ENCODE assay signal across 1 cellular context in genomic region chr11:78351979-78352731, GRCh38.
A peak's percentile ranks its signal among the peaks of the same experiment; 100 is the strongest.
TF ChIP-seq lines count a peak whose summit lies in the region.

No MANE protein-coding gene starts in this region.

TF ChIP-seq in HEK293, 187 proteins besides CTCF, POLR2A, EP300 and RAD21 (continued from another document):
- TF ChIP-seq ZNF544 (tag by site-specific recombination; IDR thresholded peaks at IDR 0.05) (no peak), ZNF335 (tag by site-specific recombination; conservative IDR thresholded peaks at IDR 0.05) (0 out of 2 replicates have a peak, but pooled peaks have one; percentile 19), FEZF1 (tag by site-specific recombination; IDR thresholded peaks at IDR 0.05) (no peak), ZNF629 (tag by site-specific recombination; IDR thresholded peaks at IDR 0.05) (peak; percentile 96), MYNN (tag by site-specific recombination; IDR thresholded peaks at IDR 0.05; ENCODE audit: borderline replicate concordance) (peak; percentile 64; the same call in 1 of the 2 replicates), ZNF600 (tag by site-specific recombination; IDR thresholded peaks at IDR 0.05) (peak; percentile 63), ZNF184 (tag by site-specific recombination; IDR thresholded peaks at IDR 0.05) (no peak), ZFP41 (tag by site-specific recombination; IDR thresholded peaks at IDR 0.05; ENCODE audit: borderline replicate concordance) (no peak), ZNF354C (tag by site-specific recombination; IDR thresholded peaks at IDR 0.05; ENCODE audit: borderline replicate concordance, low read depth) (no peak), YY2 (tag by site-specific recombination; IDR thresholded peaks at IDR 0.05) (no peak), ZBTB21 (tag by site-specific recombination; IDR thresholded peaks at IDR 0.05) (peak; percentile 96), ZNF518A (tag by site-specific recombination; conservative IDR thresholded peaks at IDR 0.05; ENCODE audit: low read depth) (0 out of 2 replicates have a peak, but pooled peaks have one; percentile 24), ZNF76 (tag by site-specific recombination; IDR thresholded peaks at IDR 0.05; ENCODE audit: borderline replicate concordance, low read depth) (no peak), ZNF10 (tag by site-specific recombination; IDR thresholded peaks at IDR 0.05) (no peak), ZNF16 (tag by site-specific recombination; IDR thresholded peaks at IDR 0.05; ENCODE audit: low read depth) (no peak), ZNF112 (tag by site-specific recombination; IDR thresholded peaks at IDR 0.05) (no peak), ZNF48 (tag by site-specific recombination; IDR thresholded peaks at IDR 0.05) (no peak), ZEB2 (tag by site-specific recombination; IDR thresholded peaks at IDR 0.05) (no peak), ZNF645 (tag by site-specific recombination; IDR thresholded peaks at IDR 0.05) (no peak), ZNF423 (tag by site-specific recombination; IDR thresholded peaks at IDR 0.05) (no peak), ZBTB6 (tag by site-specific recombination; IDR thresholded peaks at IDR 0.05) (no peak), ZNF660 (tag by site-specific recombination; IDR thresholded peaks at IDR 0.05) (no peak), ZNF311 (tag by site-specific recombination; IDR thresholded peaks at IDR 0.05; ENCODE audit: borderline replicate concordance) (no peak), ZNF341 (tag by site-specific recombination; IDR thresholded peaks at IDR 0.05; ENCODE audit: low read depth) (no peak), ZNF692 (tag by site-specific recombination; IDR thresholded peaks at IDR 0.05) (no peak), ZNF830 (tag by site-specific recombination; IDR thresholded peaks at IDR 0.05; ENCODE audit: low read depth) (no peak), PRDM2 (tag by site-specific recombination; IDR thresholded peaks at IDR 0.05; ENCODE audit: borderline replicate concordance) (no peak), WT1 (tag by site-specific recombination; IDR thresholded peaks at IDR 0.05) (peak; percentile 26; the same call in 1 of the 2 replicates), ZBTB17 (tag by site-specific recombination; IDR thresholded peaks at IDR 0.05) (peak; percentile 58), SP3 (tag by site-specific recombination; IDR thresholded peaks at IDR 0.05) (no peak), ZBTB8A (tag by site-specific recombination; IDR thresholded peaks at IDR 0.05) (peak; percentile 55)
- TF ChIP-seq, protein P1, sequence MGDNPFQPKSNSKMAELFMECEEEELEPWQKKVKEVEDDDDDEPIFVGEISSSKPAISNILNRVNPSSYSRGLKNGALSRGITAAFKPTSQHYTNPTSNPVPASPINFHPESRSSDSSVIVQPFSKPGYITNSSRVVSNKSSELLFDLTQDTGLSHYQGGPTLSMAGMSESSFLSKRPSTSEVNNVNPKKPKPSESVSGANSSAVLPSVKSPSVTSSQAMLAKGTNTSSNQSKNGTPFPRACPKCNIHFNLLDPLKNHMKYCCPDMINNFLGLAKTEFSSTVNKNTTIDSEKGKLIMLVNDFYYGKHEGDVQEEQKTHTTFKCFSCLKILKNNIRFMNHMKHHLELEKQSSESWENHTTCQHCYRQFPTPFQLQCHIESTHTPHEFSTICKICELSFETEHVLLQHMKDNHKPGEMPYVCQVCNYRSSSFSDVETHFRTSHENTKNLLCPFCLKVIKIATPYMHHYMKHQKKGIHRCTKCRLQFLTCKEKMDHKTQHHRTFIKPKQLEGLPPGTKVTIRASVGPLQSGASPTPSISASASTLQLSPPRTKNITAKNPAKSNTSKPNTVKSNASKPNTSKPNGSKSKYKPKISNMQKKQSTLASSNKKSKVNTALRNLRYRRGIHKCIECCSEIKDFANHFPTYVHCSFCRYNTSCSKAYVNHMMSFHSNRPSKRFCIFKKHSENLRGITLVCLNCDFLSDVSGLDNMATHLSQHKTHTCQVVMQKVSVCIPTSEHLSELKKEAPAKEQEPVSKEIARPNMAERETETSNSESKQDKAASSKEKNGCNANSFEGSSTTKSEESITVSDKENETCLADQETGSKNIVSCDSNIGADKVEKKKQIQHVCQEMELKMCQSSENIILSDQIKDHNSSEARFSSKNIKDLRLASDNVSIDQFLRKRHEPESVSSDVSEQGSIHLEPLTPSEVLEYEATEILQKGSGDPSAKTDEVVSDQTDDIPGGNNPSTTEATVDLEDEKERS (tag by site-specific recombination; IDR thresholded peaks at IDR 0.05): no peak
- TF ChIP-seq, protein P2, sequence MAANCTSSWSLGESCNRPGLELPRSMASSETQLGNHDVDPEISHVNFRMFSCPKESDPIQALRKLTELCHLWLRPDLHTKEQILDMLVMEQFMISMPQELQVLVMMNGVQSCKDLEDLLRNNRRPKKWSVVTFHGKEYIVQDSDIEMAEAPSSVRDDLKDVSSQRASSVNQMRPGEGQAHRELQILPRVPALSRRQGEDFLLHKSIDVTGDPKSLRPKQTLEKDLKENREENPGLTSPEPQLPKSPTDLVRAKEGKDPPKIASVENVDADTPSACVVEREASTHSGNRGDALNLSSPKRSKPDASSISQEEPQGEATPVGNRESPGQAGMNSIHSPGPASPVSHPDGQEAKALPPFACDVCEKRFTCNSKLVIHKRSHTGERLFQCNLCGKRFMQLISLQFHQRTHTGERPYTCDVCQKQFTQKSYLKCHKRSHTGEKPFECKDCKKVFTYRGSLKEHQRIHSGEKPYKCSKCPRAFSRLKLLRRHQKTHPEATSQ (tag by site-specific recombination; IDR thresholded peaks at IDR 0.05): no peak
